12 cellular contexts compared by ENCODE assay signal in genomic region chr17:57459286-57459915, GRCh38.
DNase-seq lines count a peak whose midpoint lies in the region; ATAC-seq and TF ChIP-seq lines count a peak whose summit lies in the region.
"Had no signal": no experiment of that assay in that cellular context is flagged by ENCODE, and none has a peak within 500 bp of the region (broad histone marks: within the 10 kb centered on the region; RNA-seq: fewer than 3 reads in every experiment).

No MANE protein-coding gene starts in this region.

- intact Hi-C loops in MCF 10A (cut with micrococcal nuclease), result no loop called here
- intact Hi-C loops in breast epithelium (cut with DNase I; ENCODE audit: low total_unique reads), result no loop called here

- DNase-seq in MCF 10A (ENCODE audit: unreplicated experiment), result peak; percentile 52
- no peak for DNase-seq in breast epithelium (ENCODE audit: low spot score in 2 of 2)
- DNase-seq in caudate nucleus (lab: John Stamatoyannopoulos, UW), result no peak
- no peak for DNase-seq in cerebellar cortex (ENCODE audit: low spot score)
- DNase-seq in NCI-H2171 (lab: John Stamatoyannopoulos, UW), result no peak
- DNase-seq: activated CD8-positive, alpha-beta memory T cell treated with anti-CD3 and anti-CD28 coated beads for 24 hours; foreskin melanocyte; H9; pancreas had no signal

- H3K4me3 ChIP-seq in breast epithelium, result no peak overlapping the region
- H3K4me3 ChIP-seq in OCI-LY3 (ENCODE audit: low read length), result no peak overlapping the region
- H3K4me3 ChIP-seq: pancreas had no signal

- H3K9me3 ChIP-seq in breast epithelium (no peaks in the 10 kb centered on the region), OCI-LY3 (ENCODE audit: insufficient read depth, low read length) (no peaks in the 10 kb centered on the region)
- H3K9me3 ChIP-seq: pancreas had no signal

- no TSS peak for BruUV-seq in MCF 10A (replicated peaks; lab: Mats Ljungman, UMichigan)

- no peak overlapping the region for H3K27ac Mint-ChIP-seq in MCF 10A (ENCODE audit: low read depth, unreplicated experiment)
- peak overlapping the region; percentile 93 for H3K27ac Mint-ChIP-seq in stimulated activated naive CD8-positive, alpha-beta T cell treated with anti-CD3 and anti-CD28 coated beads, Interleukin-15, Interleukin-2, amounts not matched to agents 100 ng/mL and 50 ng/mL, for 24 hours

- H3K36me3 ChIP-seq in breast epithelium, result no peaks in the 10 kb centered on the region
- H3K36me3 ChIP-seq in OCI-LY3 (replicated peaks; ENCODE audit: low read depth, low read length), result no peaks in the 10 kb centered on the region
- H3K36me3 ChIP-seq: pancreas had no signal

- CTCF ChIA-PET in MCF 10A (lab: Yijun Ruan, JAX), result interaction anchor here (0.7 to 1.2 kb wide), 2 partner anchors 8 to 10 kb away, joined by 3 read pairs; no protein-coding TSS in a partner anchor

- H3K4me2 ChIP-seq in OCI-LY3 (ENCODE audit: low read length), result peak overlapping the region; percentile 47

- H4K20me1 ChIP-seq in OCI-LY3 (ENCODE audit: insufficient read depth, low read length), result no peaks in the 10 kb centered on the region

- POLR2A ChIA-PET in MCF 10A (lab: Yijun Ruan, JAX), result interaction anchor here (0.6 kb wide), 1 partner anchor 179 kb away, joined by 3 read pairs; no protein-coding TSS in a partner anchor

- H3K4me1 ChIP-seq in breast epithelium (no peaks in the 10 kb centered on the region), OCI-LY3 (ENCODE audit: low read length) (peaks cover 63% of the 10 kb centered on the region)
- H3K4me1 ChIP-seq: pancreas had no signal

- no peak for TF ChIP-seq CTCF in MCF 10A (IDR thresholded peaks at IDR 0.05; ENCODE audit: unreplicated experiment)
- TF ChIP-seq CTCF in breast epithelium (IDR thresholded peaks at IDR 0.05), result no peak
- TF ChIP-seq CTCF in OCI-LY3 (IDR thresholded peaks at IDR 0.05; ENCODE audit: low read depth, low read length), result peak; percentile 53

- peaks cover 13% of the 10 kb centered on the region for H3K36me3 Mint-ChIP-seq in MCF 10A (ENCODE audit: insufficient read depth, unreplicated experiment)
- peaks cover 8% of the 10 kb centered on the region for H3K36me3 Mint-ChIP-seq in stimulated activated naive CD8-positive, alpha-beta T cell treated with anti-CD3 and anti-CD28 coated beads, Interleukin-15, Interleukin-2, amounts not matched to agents 100 ng/mL and 50 ng/mL, for 24 hours (ENCODE audit: low read depth)

- no peak overlapping the region for H3K4me3 Mint-ChIP-seq in MCF 10A (ENCODE audit: unreplicated experiment)
- H3K4me3 Mint-ChIP-seq in stimulated activated naive CD8-positive, alpha-beta T cell treated with anti-CD3 and anti-CD28 coated beads, Interleukin-15, Interleukin-2, amounts not matched to agents 100 ng/mL and 50 ng/mL, for 24 hours, result no peak overlapping the region
- H3K4me3 Mint-ChIP-seq: H9 had no signal

- ATAC-seq in GM21367 (IDR thresholded peaks at IDR 0.05; ENCODE audit: unreplicated experiment), result no peak

- H3K9ac ChIP-seq in OCI-LY3 (ENCODE audit: low read length), result peak overlapping the region; percentile 22; the same call in 1 of the 2 replicates

- TF ChIP-seq POLR2A in breast epithelium (IDR thresholded peaks at IDR 0.05), result no peak

- H2AFZ ChIP-seq in OCI-LY3 (ENCODE audit: low read depth, low read length), result no peak overlapping the region

- H3K9me3 Mint-ChIP-seq in MCF 10A (ENCODE audit: unreplicated experiment), result no peaks in the 10 kb centered on the region
- no peaks in the 10 kb centered on the region for H3K9me3 Mint-ChIP-seq in stimulated activated naive CD8-positive, alpha-beta T cell treated with anti-CD3 and anti-CD28 coated beads, Interleukin-15, Interleukin-2, amounts not matched to agents 100 ng/mL and 50 ng/mL, for 24 hours
- H3K9me3 Mint-ChIP-seq: H9 had no signal

- H3K27me3 ChIP-seq in breast epithelium, result no peaks in the 10 kb centered on the region
- no peaks in the 10 kb centered on the region for H3K27me3 ChIP-seq in OCI-LY3 (ENCODE audit: low read depth, low read length)
- H3K27me3 ChIP-seq: pancreas had no signal

- H3K27ac ChIP-seq in breast epithelium, result peak overlapping the region in 1 of 2 donors; percentile 32
- peak overlapping the region; percentile 51 for H3K27ac ChIP-seq in OCI-LY3 (ENCODE audit: low read length)
- peak overlapping the region; percentile 77 for H3K27ac ChIP-seq in caudate nucleus (ENCODE audit: low read depth, low read length)
- H3K27ac ChIP-seq: pancreas had no signal

- H3K4me1 Mint-ChIP-seq in MCF 10A (ENCODE audit: insufficient read depth, unreplicated experiment), result peaks cover 25% of the 10 kb centered on the region
- H3K4me1 Mint-ChIP-seq in stimulated activated naive CD8-positive, alpha-beta T cell treated with anti-CD3 and anti-CD28 coated beads, Interleukin-15, Interleukin-2, amounts not matched to agents 100 ng/mL and 50 ng/mL, for 24 hours (ENCODE audit: low read depth), result peaks cover 82% of the 10 kb centered on the region

- H3K79me2 ChIP-seq in OCI-LY3 (ENCODE audit: low read length), result peaks cover 39% of the 10 kb centered on the region

- no peaks in the 10 kb centered on the region for H3K27me3 Mint-ChIP-seq in MCF 10A (ENCODE audit: insufficient read depth, unreplicated experiment)
- no peaks in the 10 kb centered on the region for H3K27me3 Mint-ChIP-seq in stimulated activated naive CD8-positive, alpha-beta T cell treated with anti-CD3 and anti-CD28 coated beads, Interleukin-15, Interleukin-2, amounts not matched to agents 100 ng/mL and 50 ng/mL, for 24 hours
